8 cellular contexts compared by ENCODE assay signal in genomic region chr19:49474545-49474930, GRCh38. TPM values are rescaled to one million over a fixed set of nuclear protein-coding genes. Genes with fewer than 3 reads are reported as not detected.
DNase-seq lines count a peak whose midpoint lies in the region; ATAC-seq and TF ChIP-seq lines count a peak whose summit lies in the region.

No MANE protein-coding gene starts in this region.

- H3K4me3 ChIP-seq in breast epithelium (peak overlapping the region; percentile 77 to 84 (median 82)), mononuclear cell (ENCODE audit: low read length) (peak overlapping the region; percentile 63)

- H3K9me3 ChIP-seq in breast epithelium (no peaks in the 10 kb centered on the region), mononuclear cell (ENCODE audit: low read depth, low read length) (no peaks in the 10 kb centered on the region)

- no peak for TF ChIP-seq POLR2A in breast epithelium (IDR thresholded peaks at IDR 0.05)

- H3K36me3 Mint-ChIP-seq in stimulated activated naive CD8-positive, alpha-beta T cell treated with anti-CD3 and anti-CD28 coated beads, Interleukin-15, Interleukin-2, amounts not matched to agents 100 ng/mL and 50 ng/mL, for 24 hours (ENCODE audit: low read depth), result peaks cover 8% of the 10 kb centered on the region

- ATAC-seq in stimulated activated naive CD8-positive, alpha-beta T cell treated with anti-CD3 and anti-CD28 coated beads, Interleukin-15, Interleukin-2, amounts not matched to agents 100 U/mL and 50 U/mL, for 24 hours, result no peak
- ATAC-seq in HG02938 (IDR thresholded peaks at IDR 0.05; ENCODE audit: unreplicated experiment), result no peak

- no peak for TF ChIP-seq CTCF in breast epithelium (IDR thresholded peaks at IDR 0.05)

- peaks cover 69% of the 10 kb centered on the region for H3K4me1 Mint-ChIP-seq in stimulated activated naive CD8-positive, alpha-beta T cell treated with anti-CD3 and anti-CD28 coated beads, Interleukin-15, Interleukin-2, amounts not matched to agents 100 ng/mL and 50 ng/mL, for 24 hours (ENCODE audit: low read depth)

- no peaks in the 10 kb centered on the region for H3K36me3 ChIP-seq in breast epithelium

- H3K9me3 Mint-ChIP-seq in stimulated activated naive CD8-positive, alpha-beta T cell treated with anti-CD3 and anti-CD28 coated beads, Interleukin-15, Interleukin-2, amounts not matched to agents 100 ng/mL and 50 ng/mL, for 24 hours, result no peaks in the 10 kb centered on the region

- peak overlapping the region; percentile 79 to 83 for H3K27ac ChIP-seq in breast epithelium

- H3K4me3 Mint-ChIP-seq in stimulated activated naive CD8-positive, alpha-beta T cell treated with anti-CD3 and anti-CD28 coated beads, Interleukin-15, Interleukin-2, amounts not matched to agents 100 ng/mL and 50 ng/mL, for 24 hours, result peak overlapping the region; percentile 86

- DNase-seq in stimulated activated naive CD8-positive, alpha-beta T cell treated with anti-CD3 and anti-CD28 coated beads, Interleukin-15, Interleukin-2, amounts not matched to agents 100 U/mL and 50 U/mL, for 24 hours, result no peak
- DNase-seq in breast epithelium (ENCODE audit: low spot score in 2 of 2) (no peak), putamen (ENCODE audit: low spot score) (no peak), HuH-7.5 (ENCODE audit: low spot score) (no peak), HPDE6-E6E7 (ENCODE audit: extremely low spot score) (no peak)

- intact Hi-C loops in breast epithelium (cut with DNase I; ENCODE audit: low total_unique reads), result no loop called here

- H3K27ac Mint-ChIP-seq in stimulated activated naive CD8-positive, alpha-beta T cell treated with anti-CD3 and anti-CD28 coated beads, Interleukin-15, Interleukin-2, amounts not matched to agents 100 ng/mL and 50 ng/mL, for 24 hours, result peak overlapping the region; percentile 89

- no peaks in the 10 kb centered on the region for H3K4me1 ChIP-seq in breast epithelium
- peaks cover 75% of the 10 kb centered on the region for H3K4me1 ChIP-seq in mononuclear cell (ENCODE audit: insufficient read depth, low read length)

- no peaks in the 10 kb centered on the region for H3K27me3 Mint-ChIP-seq in stimulated activated naive CD8-positive, alpha-beta T cell treated with anti-CD3 and anti-CD28 coated beads, Interleukin-15, Interleukin-2, amounts not matched to agents 100 ng/mL and 50 ng/mL, for 24 hours

- H3K27me3 ChIP-seq in breast epithelium (no peaks in the 10 kb centered on the region), mononuclear cell (ENCODE audit: insufficient read depth, low read length) (no peaks in the 10 kb centered on the region)

RNA-seq across cellular contexts. Expression of gene FLT3LG, which starts 0.5 kb away (rescaled TPM):
- total RNA-seq in breast epithelium (1 to 10 TPM; 4.3 to 7.0 (median 4.6) TPM), mononuclear cell (49.6 TPM)

RNA-seq across cellular contexts. Expression of gene RPL13A, which starts 12.9 kb away (rescaled TPM):
- 1,000 to 10,000 TPM; 3,591 to 5,468 (median 4,346) TPM for total RNA-seq in breast epithelium
- 4,457 TPM for total RNA-seq in mononuclear cell

RNA-seq across cellular contexts. Expression of gene ALDH16A1, which starts 21.5 kb away (rescaled TPM):
- total RNA-seq in breast epithelium (10 to 100 TPM; 20.6 to 34.4 (median 32.2) TPM), mononuclear cell (13.7 TPM)

RNA-seq across cellular contexts. Expression of gene RPS11, which starts 21.7 kb away (rescaled TPM):
- total RNA-seq in breast epithelium (1,000 to 10,000 TPM; 5,709 to 7,550 (median 5,876) TPM), mononuclear cell (8,046 TPM)

RNA-seq across cellular contexts. Expression of gene PIH1D1, which starts 22.9 kb away (rescaled TPM):
- total RNA-seq in breast epithelium (100 to 1,000 TPM in 2 of 3 donors, 10 to 100 TPM in 1; 94.4 to 121 (median 106) TPM), mononuclear cell (45.2 TPM)
